In genomic region chr5:76691470-76692273, GRCh38 we compare ENCODE assay signal across 12 cellular contexts. TPM values are rescaled to one million over a fixed set of nuclear protein-coding genes. Genes with fewer than 3 reads are reported as not detected.
A peak's percentile ranks its signal among the peaks of the same experiment; 100 is the strongest.
DNase-seq lines count a peak whose midpoint lies in the region; ATAC-seq and TF ChIP-seq lines count a peak whose summit lies in the region.
"Had no signal": no experiment of that assay in that cellular context is flagged by ENCODE, and none has a peak within 500 bp of the region (broad histone marks: within the 10 kb centered on the region; RNA-seq: fewer than 3 reads in every experiment).

No MANE protein-coding gene starts in this region.

- TF ChIP-seq CTCF in transverse colon (IDR thresholded peaks at IDR 0.05), result no peak

- no peaks in the 10 kb centered on the region for H3K27me3 Mint-ChIP-seq in activated naive CD4-positive, alpha-beta T cell treated with anti-CD3 and anti-CD28 coated beads for 36 hours (ENCODE audit: low read depth)
- no peaks in the 10 kb centered on the region for H3K27me3 Mint-ChIP-seq in activated T-helper 17 cell treated with anti-CD3 and anti-CD28 coated beads, Interleukin-2, amount 50 U/mL, for 72 hours
- H3K27me3 Mint-ChIP-seq in immature natural killer cell (ENCODE audit: low read depth in 3 of 3), result peaks cover 0 to 5% (median 0%) of the 10 kb centered on the region in 3 donors
- H3K27me3 Mint-ChIP-seq: B cell had no signal

- no peaks in the 10 kb centered on the region for H3K9me3 ChIP-seq in transverse colon
- H3K9me3 ChIP-seq: upper lobe of left lung had no signal

- CTCF ChIA-PET in activated naive CD4-positive, alpha-beta T cell treated with anti-CD3 and anti-CD28 coated beads for 36 hours (lab: Charles Lee), result interaction anchor here (1.2 to 1.3 kb wide), 3 partner anchors 83 to 149 kb away, joined by 3 to 6 read pairs (median 4); no protein-coding TSS in a partner anchor

- no peak overlapping the region for H3K4me3 ChIP-seq in transverse colon
- H3K4me3 ChIP-seq: upper lobe of left lung had no signal

- peaks cover 47% of the 10 kb centered on the region for H3K36me3 Mint-ChIP-seq in activated naive CD4-positive, alpha-beta T cell treated with anti-CD3 and anti-CD28 coated beads for 36 hours (ENCODE audit: low read depth)
- peaks cover 89% of the 10 kb centered on the region for H3K36me3 Mint-ChIP-seq in activated T-helper 17 cell treated with anti-CD3 and anti-CD28 coated beads, Interleukin-2, amount 50 U/mL, for 72 hours (ENCODE audit: low read depth)
- H3K36me3 Mint-ChIP-seq in immature natural killer cell, result peaks cover 19 to 58% (median 25%) of the 10 kb centered on the region in 3 donors

- no peak for DNase-seq in activated naive CD4-positive, alpha-beta T cell treated with anti-CD3 and anti-CD28 coated beads for 36 hours
- no peak for DNase-seq in activated naive CD4-positive, alpha-beta T cell treated with anti-CD3 and anti-CD28 coated beads, Interleukin-2, amount 50 U/mL, for 16 hours
- no peak for DNase-seq in immature natural killer cell
- DNase-seq in transverse colon, result no peak
- DNase-seq in DMS79 (lab: John Stamatoyannopoulos, UW), result no peak
- DNase-seq: upper lobe of left lung had no signal

- in situ Hi-C loops in transverse colon (cut with MboI; ENCODE audit: low pct_ligation_motif_present in 1 of 4, low pct_unique_long_range_greater_than_20kb in 1 of 4, low sequenced_read_pairs in 3 of 4), result no loop called here

- H3K4me1 Mint-ChIP-seq in activated naive CD4-positive, alpha-beta T cell treated with anti-CD3 and anti-CD28 coated beads for 36 hours (ENCODE audit: low read depth), result peaks cover 15% of the 10 kb centered on the region
- peaks cover 15% of the 10 kb centered on the region for H3K4me1 Mint-ChIP-seq in activated T-helper 17 cell treated with anti-CD3 and anti-CD28 coated beads, Interleukin-2, amount 50 U/mL, for 72 hours
- peaks cover 1 to 21% of the 10 kb centered on the region in 2 donors for H3K4me1 Mint-ChIP-seq in immature natural killer cell
- H3K4me1 Mint-ChIP-seq: B cell had no signal

- H3K27ac ChIP-seq in transverse colon, result peak overlapping the region; percentile 61 to 78 (median 70)
- H3K27ac ChIP-seq: KMS-11, upper lobe of left lung had no signal

- no peaks in the 10 kb centered on the region for H3K27me3 ChIP-seq in transverse colon
- H3K27me3 ChIP-seq: upper lobe of left lung had no signal

- intact Hi-C loops in activated naive CD4-positive, alpha-beta T cell treated with anti-CD3 and anti-CD28 coated beads for 36 hours (cut with micrococcal nuclease), result loop anchor here (1.0 to 5.0 kb wide), 8 partner anchors 19 to 1124 kb away; partner anchors contain the start of gene IQGAP2
- intact Hi-C loops in transverse colon (cut with DNase I; ENCODE audit: low total_unique reads), result no loop called here

- TF ChIP-seq POLR2A in transverse colon (IDR thresholded peaks at IDR 0.05), result no peak

- H3K9me3 Mint-ChIP-seq in activated naive CD4-positive, alpha-beta T cell treated with anti-CD3 and anti-CD28 coated beads for 36 hours, result no peaks in the 10 kb centered on the region
- no peaks in the 10 kb centered on the region for H3K9me3 Mint-ChIP-seq in activated T-helper 17 cell treated with anti-CD3 and anti-CD28 coated beads, Interleukin-2, amount 50 U/mL, for 72 hours
- no peaks in the 10 kb centered on the region for H3K9me3 Mint-ChIP-seq in immature natural killer cell

- H3K27ac Mint-ChIP-seq in activated naive CD4-positive, alpha-beta T cell treated with anti-CD3 and anti-CD28 coated beads for 36 hours, result peak overlapping the region; percentile 36
- peak overlapping the region; percentile 80 for H3K27ac Mint-ChIP-seq in activated T-helper 17 cell treated with anti-CD3 and anti-CD28 coated beads, Interleukin-2, amount 50 U/mL, for 72 hours
- H3K27ac Mint-ChIP-seq in immature natural killer cell, result peak overlapping the region; percentile 28 to 70 (median 54)
- H3K27ac Mint-ChIP-seq: B cell had no signal

- no peak overlapping the region for H3K4me3 Mint-ChIP-seq in activated naive CD4-positive, alpha-beta T cell treated with anti-CD3 and anti-CD28 coated beads for 36 hours
- H3K4me3 Mint-ChIP-seq in activated T-helper 17 cell treated with anti-CD3 and anti-CD28 coated beads, Interleukin-2, amount 50 U/mL, for 72 hours, result peak overlapping the region; percentile 45
- no peak overlapping the region for H3K4me3 Mint-ChIP-seq in immature natural killer cell
- H3K4me3 Mint-ChIP-seq: B cell had no signal

- peak; percentile 93 for ATAC-seq in activated T-helper 17 cell treated with anti-CD3 and anti-CD28 coated beads, Interleukin-2, amount 50 U/mL, for 72 hours (replicated peaks)
- ATAC-seq in GM19035 (IDR thresholded peaks at IDR 0.05; ENCODE audit: unreplicated experiment) (no peak), GM18517 (IDR thresholded peaks at IDR 0.05; ENCODE audit: unreplicated experiment) (no peak)
- ATAC-seq: sciatic nerve had no signal

- TF ChIP-seq EP300 in transverse colon (IDR thresholded peaks at IDR 0.05; ENCODE audit: low read depth), result no peak

- peaks cover 0 to 5% (median 0%) of the 10 kb centered on the region in 4 donors for H3K36me3 ChIP-seq in transverse colon
- H3K36me3 ChIP-seq: upper lobe of left lung had no signal

- WGBS in transverse colon (ENCODE audit: low coverage in 1 of 2), 2 donors, result 35 to 40% methylated on average over 2 to 5 of the region's 5 CpGs

- H3K4me1 ChIP-seq in transverse colon, result peaks cover 0 to 19% (median 16%) of the 10 kb centered on the region in 4 donors

RNA-seq across cellular contexts. Expression of gene F2R, which starts 24.3 kb away (rescaled TPM):
- under 1 TPM; 0.42 to 0.43 TPM for total RNA-seq in activated naive CD4-positive, alpha-beta T cell treated with anti-CD3 and anti-CD28 coated beads for 36 hours
- 10 to 100 TPM in 1 of 2 donors, 1 to 10 TPM in 1; 9.4 to 33.4 TPM for total RNA-seq in activated T-helper 17 cell treated with anti-CD3 and anti-CD28 coated beads, Interleukin-2, amount 50 U/mL, for 72 hours
- 100 to 1,000 TPM in 2 of 3 donors, 10 to 100 TPM in 1; 92.6 to 115 (median 106) TPM for polyA plus RNA-seq in immature natural killer cell
- 10 to 100 TPM in 1 of 4 donors, 1 to 10 TPM in 2, under 1 TPM in 1; 0.75 to 10.7 (median 6.8) TPM for total RNA-seq in transverse colon
